ENCODE assay signal across 22 cellular contexts in genomic region chr4:2879026-2879425, GRCh38. TPM values are rescaled to one million over a fixed set of nuclear protein-coding genes. Genes with fewer than 3 reads are reported as not detected.
A peak's percentile ranks its signal among the peaks of the same experiment; 100 is the strongest.
DNase-seq lines count a peak whose midpoint lies in the region; ATAC-seq, FAIRE-seq and TF ChIP-seq lines count a peak whose summit lies in the region.
"Had no signal": no experiment of that assay in that cellular context is flagged by ENCODE, and none has a peak within 500 bp of the region (broad histone marks: within the 10 kb centered on the region; RNA-seq: fewer than 3 reads in every experiment).

No MANE protein-coding gene starts in this region.

- H3K4me2 ChIP-seq in HepG2 (ENCODE audit: low read depth, low read length), result no peak overlapping the region
- H3K4me2 ChIP-seq: KMS-11, neural progenitor cell had no signal

- no peaks in the 10 kb centered on the region; the same call in 1 of the 2 replicates for H4K20me1 ChIP-seq in HepG2 (ENCODE audit: insufficient read depth, low read length)

- H3K9me3 Mint-ChIP-seq in activated B cell treated with CpG ODN at 0.5 μM for 24 hours (no peaks in the 10 kb centered on the region), glutamatergic neuron (ENCODE audit: unreplicated experiment) (peaks cover 2% of the 10 kb centered on the region)
- H3K9me3 Mint-ChIP-seq: mesothelial cell of epicardium, neural progenitor cell had no signal

- FAIRE-seq in HepG2 (lab: Jason Lieb, UNC), result no peak
- FAIRE-seq: bronchial epithelial cell, GM18507 had no signal

- in situ Hi-C loops in HepG2 (cut with HindIII; ENCODE audit: extremely low pct_ligation_motif_present, low pct_unique_long_range_greater_than_20kb), result no loop called here

- no peak overlapping the region for H2AFZ ChIP-seq in HepG2 (ENCODE audit: low read length)
- H2AFZ ChIP-seq: neural progenitor cell had no signal

- H3K27me3 ChIP-seq in right cardiac atrium (ENCODE audit: control insufficient read depth, insufficient read depth) (no peaks in the 10 kb centered on the region), left ventricle myocardium inferior (ENCODE audit: low read depth) (no peaks in the 10 kb centered on the region), HepG2 (ENCODE audit: control insufficient read depth in 1 of 2, insufficient read depth in 2 of 2, low read length in 2 of 2) (no peaks in the 10 kb centered on the region)
- H3K27me3 ChIP-seq: neural progenitor cell had no signal

- H3K4me1 Mint-ChIP-seq in activated B cell treated with CpG ODN at 0.5 μM for 24 hours, result peaks cover 22% of the 10 kb centered on the region
- peaks cover 18% of the 10 kb centered on the region for H3K4me1 Mint-ChIP-seq in glutamatergic neuron (ENCODE audit: low read depth, unreplicated experiment)

- H3K79me2 ChIP-seq in HepG2 (ENCODE audit: insufficient read depth, low read length), result peaks cover 29% of the 10 kb centered on the region

- H3K36me3 ChIP-seq in left ventricle myocardium inferior (peaks cover 72% of the 10 kb centered on the region), HepG2 (replicated peaks in 1 of 2; ENCODE audit: control insufficient read depth in 1 of 2, insufficient read depth in 2 of 2, low read length in 2 of 2) (peaks cover 16 to 55% of the 10 kb centered on the region in 2 experiments)

- CTCF ChIA-PET in activated B cell treated with CpG ODN at 0.5 μM for 24 hours (lab: Charles Lee) (interaction anchor here (0.6 to 0.8 kb wide), 2 partner anchors 9 to 122 kb away, joined by 3 to 4 read pairs; no protein-coding TSS in a partner anchor), HepG2 (lab: Yijun Ruan, JAX; ENCODE audit: low intra/inter-chr PET ratio, low total read pairs) (no interaction called here)

- WGBS in right cardiac atrium, result 70% methylated on average over 5 of the region's 5 CpGs
- 79% methylated on average over 5 of the region's 5 CpGs for WGBS in HepG2 (ENCODE audit: low lambda C conversion rate)

- POLR2A ChIA-PET in activated B cell treated with CpG ODN at 0.5 μM for 24 hours (lab: Charles Lee) (interaction anchor here (1.5 kb wide), 1 partner anchor 183 kb away, joined by 3 read pairs; no protein-coding TSS in a partner anchor), HepG2 (lab: Yijun Ruan, JAX) (no interaction called here)

- H3K4me1 ChIP-seq in right cardiac atrium (ENCODE audit: control insufficient read depth, insufficient read depth, low read length) (peaks cover 13% of the 10 kb centered on the region), left ventricle myocardium inferior (peaks cover 65% of the 10 kb centered on the region), HepG2 (ENCODE audit: insufficient read depth, low read length) (peaks cover 12% of the 10 kb centered on the region)

- no TSS peak for BruUV-seq in HepG2 (replicated peaks; lab: Mats Ljungman, UMichigan)

- no peak for TF ChIP-seq POLR2A in HepG2 (IDR thresholded peaks at IDR 0.05; ENCODE audit: insufficient read depth in 1 of 2, low read depth in 2 of 2, low read length in 2 of 2)

- TF ChIP-seq EP300 in HepG2 (IDR thresholded peaks at IDR 0.05; ENCODE audit: low read depth in 2 of 2, low read length in 2 of 2), result no peak
- TF ChIP-seq EP300 in HepG2 (CRISPR knock-in tag; IDR thresholded peaks at IDR 0.05; ENCODE audit: borderline replicate concordance), result no peak

- DNase-seq in right cardiac atrium (no peak), left ventricle myocardium inferior (no peak), activated B cell treated with CpG ODN at 0.5 μM for 24 hours (no peak), glutamatergic neuron (no peak), HepG2 (ENCODE audit: low spot score) (no peak)
- no peak for DNase-seq in activated effector memory CD4-positive, alpha-beta T cell treated with Interleukin-2 at 50 U/mL for 16 hours
- DNase-seq: activated CD4-positive, alpha-beta T cell treated with anti-CD3 and anti-CD28 coated beads for 4 hours; activated T-cell treated with anti-CD3 and anti-CD28 coated beads, Interleukin-2, amount 50 U/mL, for 1 hour; COR-L47; erythroblast; foreskin melanocyte; NCI-H1048; NCI-H2029 treated with DMSO at 0.1 percent for 48 hours; retina had no signal

- intact Hi-C loops in right cardiac atrium (cut with DNase I), result no loop called here
- intact Hi-C loops in left ventricle myocardium inferior (cut with micrococcal nuclease), result no loop called here
- intact Hi-C loops in activated B cell treated with CpG ODN at 0.5 μM for 24 hours (cut with micrococcal nuclease), result no loop called here
- intact Hi-C loops in HepG2 (cut with micrococcal nuclease; ENCODE audit: unreplicated experiment), result no loop called here

- no peak overlapping the region for H3K4me3 Mint-ChIP-seq in activated B cell treated with CpG ODN at 0.5 μM for 24 hours
- H3K4me3 Mint-ChIP-seq in glutamatergic neuron (ENCODE audit: unreplicated experiment), result no peak overlapping the region
- H3K4me3 Mint-ChIP-seq: mesothelial cell of epicardium, neural progenitor cell had no signal

- no peak overlapping the region for H3K9ac ChIP-seq in HepG2 (ENCODE audit: insufficient read depth, low read depth, low read length)
- H3K9ac ChIP-seq: KMS-11, neural progenitor cell had no signal

- no peak for TF ChIP-seq RAD21 in HepG2 (CRISPR knock-in tag; IDR thresholded peaks at IDR 0.05)

- H3K9me3 ChIP-seq in right cardiac atrium (ENCODE audit: control insufficient read depth, low read length) (no peaks in the 10 kb centered on the region), left ventricle myocardium inferior (replicated peaks) (no peaks in the 10 kb centered on the region), HepG2 (ENCODE audit: low read length) (no peaks in the 10 kb centered on the region)
- H3K9me3 ChIP-seq: thoracic aorta had no signal

- H3K36me3 Mint-ChIP-seq in activated B cell treated with CpG ODN at 0.5 μM for 24 hours (ENCODE audit: low read depth) (peaks cover 73% of the 10 kb centered on the region), glutamatergic neuron (ENCODE audit: unreplicated experiment) (peaks cover 6% of the 10 kb centered on the region)

- H3K27ac ChIP-seq in right cardiac atrium (ENCODE audit: low read length), result no peak overlapping the region
- no peak overlapping the region for H3K27ac ChIP-seq in left ventricle myocardium inferior (replicated peaks)
- H3K27ac ChIP-seq in HepG2 (ENCODE audit: extremely low read length, insufficient read depth, low read length), result no peak overlapping the region
- H3K27ac ChIP-seq: KMS-11, neural progenitor cell, RWPE1, thoracic aorta had no signal

- H3K27me3 Mint-ChIP-seq in activated B cell treated with CpG ODN at 0.5 μM for 24 hours (no peaks in the 10 kb centered on the region), glutamatergic neuron (ENCODE audit: unreplicated experiment) (peaks cover 4% of the 10 kb centered on the region)

- H3K4me3 ChIP-seq in right cardiac atrium (ENCODE audit: low read length), result no peak overlapping the region
- H3K4me3 ChIP-seq in left ventricle myocardium inferior, result no peak overlapping the region
- no peak overlapping the region for H3K4me3 ChIP-seq in HepG2 (replicated peaks in 1 of 3; ENCODE audit: insufficient read depth in 1 of 3, low read depth in 2 of 3, low read length in 3 of 3)
- H3K4me3 ChIP-seq: neural progenitor cell, thoracic aorta had no signal

- TF ChIP-seq CTCF in left ventricle myocardium inferior (IDR thresholded peaks at IDR 0.05; ENCODE audit: borderline replicate concordance) (no peak), activated B cell treated with CpG ODN at 0.5 μM for 24 hours (IDR thresholded peaks at IDR 0.05) (no peak), glutamatergic neuron (IDR thresholded peaks at IDR 0.05; ENCODE audit: partially characterized antibody, unreplicated experiment) (no peak), HepG2 (CRISPR knock-in tag; IDR thresholded peaks at IDR 0.05) (no peak)

- peak; percentile 10 to 26 for ATAC-seq in right cardiac atrium
- no peak for ATAC-seq in activated B cell treated with CpG ODN at 0.5 μM for 24 hours (ENCODE audit: low read depth)
- no peak for ATAC-seq in HepG2
- no peak for ATAC-seq in HG03565 (IDR thresholded peaks at IDR 0.05; ENCODE audit: unreplicated experiment)

- H3K27ac Mint-ChIP-seq in activated B cell treated with CpG ODN at 0.5 μM for 24 hours (peak overlapping the region; percentile 48), glutamatergic neuron (ENCODE audit: unreplicated experiment) (peak overlapping the region; percentile 65)
- H3K27ac Mint-ChIP-seq: mesothelial cell of epicardium, neural progenitor cell had no signal

TF ChIP-seq in HepG2, 621 proteins besides CTCF, POLR2A, EP300 and RAD21:
- TF ChIP-seq HMGA1 (CRISPR knock-in tag; conservative IDR thresholded peaks at IDR 0.05), result no peak

RNA-seq across cellular contexts. Expression of gene ADD1, which starts 35.4 kb away (rescaled TPM):
- total RNA-seq in right cardiac atrium (100 to 1,000 TPM; 215 to 256 (median 236) TPM), left ventricle myocardium inferior (212 TPM), activated B cell treated with CpG ODN at 0.5 μM for 24 hours (326 and 340 TPM in 2 replicates), glutamatergic neuron (ENCODE audit: unreplicated experiment) (276 TPM), HepG2 (2016; rRNA removed; fragmentation: Illumina TruSeq; extraction: Trizol) (122 and 133 TPM in 2 replicates)
- polyA plus RNA-seq in right cardiac atrium (207 TPM), HepG2 (2011; rRNA removed) (73.9 and 76.3 TPM in 2 replicates)
- total RNA-seq in HepG2 (2016; cell fraction: cytosol; rRNA removed; fragmentation: Illumina TruSeq; extraction: Trizol; ENCODE audit: low read depth), result 25.1 and 28.0 TPM in 2 replicates
- total RNA-seq in HepG2 (2016; cell fraction: insoluble cytoplasmic fraction; rRNA removed; fragmentation: Illumina TruSeq; extraction: Trizol), result 104 and 117 TPM in 2 replicates
- 56.9 and 59.3 TPM in 2 replicates for total RNA-seq in HepG2 (2016; cell fraction: membrane; rRNA removed; fragmentation: Illumina TruSeq; extraction: Trizol)
- total RNA-seq in HepG2 (2016; cell fraction: nucleus; rRNA removed; fragmentation: Illumina TruSeq; extraction: Trizol), result 109 and 119 TPM in 2 replicates
- polyA plus RNA-seq in HepG2 (2011; cell fraction: cytosol; rRNA removed), result 48.1 and 66.3 TPM in 2 replicates
- 210 and 221 TPM in 2 replicates for polyA plus RNA-seq in HepG2 (2011; cell fraction: nucleus; rRNA removed)
- polyA plus RNA-seq in HepG2 (2012), result 70.7 and 77.6 TPM in 2 replicates
- polyA plus RNA-seq in HepG2 (2016; cell fraction: cytosol; fragmentation: Illumina TruSeq; extraction: Trizol; ENCODE audit: low read depth), result 11.6 and 13.4 TPM in 2 replicates
- polyA plus RNA-seq in HepG2 (2016; cell fraction: insoluble cytoplasmic fraction; fragmentation: Illumina TruSeq; extraction: Trizol; ENCODE audit: low read depth), result 90.6 and 120 TPM in 2 replicates
- polyA plus RNA-seq in HepG2 (2016; cell fraction: membrane; fragmentation: Illumina TruSeq; extraction: Trizol; ENCODE audit: low read depth), result 40.3 and 41.9 TPM in 2 replicates
- 163 and 167 TPM in 2 replicates for polyA plus RNA-seq in HepG2 (2016; cell fraction: nucleus; fragmentation: Illumina TruSeq; extraction: Trizol; ENCODE audit: insufficient read depth, low read depth)
- polyA minus RNA-seq in HepG2 (2011; rRNA and poly(A)+ RNA removed; ENCODE audit: low replicate concordance), result 28.2 and 90.0 TPM in 2 replicates
- polyA minus RNA-seq in HepG2 (2011; cell fraction: cytosol; rRNA and poly(A)+ RNA removed), result 43.0 and 48.4 TPM in 2 replicates
- polyA minus RNA-seq in HepG2 (2011; cell fraction: nucleus; rRNA and poly(A)+ RNA removed), result 99.5 and 109 TPM in 2 replicates

Comparison
In these comparisons a context has a peak if more than half of its experiments do, and no peak if none do; other contexts are left out.
1. ATAC-seq: peak in right cardiac atrium (2 of 2); none in activated B cell treated with CpG ODN at 0.5 μM for 24 hours (single experiment), HepG2 (single experiment) and HG03565 (single experiment).